In the genomic region with DNA sequence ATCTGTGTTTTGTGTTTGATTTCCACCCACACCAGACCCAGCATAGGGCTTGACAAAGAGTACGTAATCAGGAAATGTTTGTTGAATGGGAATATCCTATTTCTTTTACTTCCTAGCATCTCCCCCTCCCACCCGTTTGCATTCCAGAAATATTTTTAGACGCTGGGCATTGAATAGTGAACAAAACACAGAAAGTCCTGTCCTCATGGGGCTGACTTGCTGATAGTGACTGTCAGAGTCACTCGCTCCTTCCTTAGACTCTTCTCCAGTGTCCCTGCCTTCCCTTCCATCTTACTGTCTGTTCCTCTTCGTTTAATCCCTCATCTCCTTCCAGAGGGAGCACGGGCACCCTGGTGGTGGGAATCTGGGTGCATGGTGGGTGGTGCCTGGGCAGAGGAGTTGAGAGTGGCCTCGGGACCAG, we compare ENCODE assay signal across 8 cellular contexts. TPM values are rescaled to one million over a fixed set of nuclear protein-coding genes. Genes with fewer than 3 reads are reported as not detected.
A peak's percentile ranks its signal among the peaks of the same experiment; 100 is the strongest.
DNase-seq lines count a peak whose midpoint lies in the region; ATAC-seq and TF ChIP-seq lines count a peak whose summit lies in the region.

No MANE protein-coding gene starts in this region.

- no peak for ATAC-seq in effector memory CD8-positive, alpha-beta T cell (replicated peaks)
- no peak for ATAC-seq in GM21515 (IDR thresholded peaks at IDR 0.05; ENCODE audit: unreplicated experiment)
- no peak for ATAC-seq in HG03354 (IDR thresholded peaks at IDR 0.05; ENCODE audit: poor library complexity, severe bottlenecking, unreplicated experiment)

- H3K4me3 ChIP-seq in PC-9, result peak overlapping the region; percentile 94
- H3K4me3 ChIP-seq in neural progenitor cell, result peak overlapping the region; percentile 66

- H3F3A ChIP-seq in PC-9 (ENCODE audit: insufficient read depth, low read depth), result peaks cover 12% of the 10 kb centered on the region; the same call in 1 of the 2 replicates
- peaks cover 51% of the 10 kb centered on the region for H3F3A ChIP-seq in neural progenitor cell (ENCODE audit: low read depth)

- DNase-seq in H4 (ENCODE audit: low spot score), result peak; percentile 30
- peak in 1 of 2 experiments; percentile 37 for DNase-seq in PC-9
- peak in 1 of 3 experiments; percentile 14 for DNase-seq in effector memory CD8-positive, alpha-beta T cell
- DNase-seq in neural progenitor cell (ENCODE audit: low spot score), result peak; percentile 65
- no peak for DNase-seq in activated effector memory CD4-positive, alpha-beta T cell treated with Interleukin-2 at 50 U/mL for 16 hours
- DNase-seq in foreskin melanocyte, result no peak

- intact Hi-C loops in PC-9 (cut with micrococcal nuclease; ENCODE audit: unreplicated experiment), result loop anchor here (2.0 to 10.0 kb wide), 5 partner anchors 69 to 302 kb away; a partner anchor contains a TSS

- H3K27ac Mint-ChIP-seq in effector memory CD8-positive, alpha-beta T cell, result peak overlapping the region; percentile 83 to 94
- H3K27ac Mint-ChIP-seq in neural progenitor cell, result peak overlapping the region; percentile 89

- H3K4me2 ChIP-seq in PC-9 (peak overlapping the region; percentile 90), neural progenitor cell (peak overlapping the region; percentile 88)

- H3K9me3 Mint-ChIP-seq in effector memory CD8-positive, alpha-beta T cell, result no peaks in the 10 kb centered on the region
- no peaks in the 10 kb centered on the region for H3K9me3 Mint-ChIP-seq in neural progenitor cell

- H3K36me3 ChIP-seq in PC-9 (ENCODE audit: low read depth) (peaks cover 6% of the 10 kb centered on the region; the same call in 1 of the 2 replicates), neural progenitor cell (no peaks in the 10 kb centered on the region)

- H3K4me1 Mint-ChIP-seq in effector memory CD8-positive, alpha-beta T cell (ENCODE audit: low read depth in 2 of 2), result peaks cover 28 to 30% of the 10 kb centered on the region in 2 donors
- H3K4me1 Mint-ChIP-seq in neural progenitor cell, result peaks cover 45% of the 10 kb centered on the region

- POLR2A ChIA-PET in PC-9 (lab: Charles Lee; ENCODE audit: unreplicated experiment), result no interaction called here

- no peaks in the 10 kb centered on the region for H3K9me2 ChIP-seq in PC-9 (ENCODE audit: insufficient read depth)

- BruUV-seq in PC-9 (replicated peaks; lab: Mats Ljungman, UMichigan), result TSS peak; percentile 63

- H3K79me2 ChIP-seq in PC-9 (ENCODE audit: low read depth) (peaks cover 22% of the 10 kb centered on the region), neural progenitor cell (ENCODE audit: low read depth) (peaks cover 24% of the 10 kb centered on the region)

- H3K27me3 ChIP-seq in PC-9 (ENCODE audit: insufficient read depth, low read depth), result no peaks in the 10 kb centered on the region
- no peaks in the 10 kb centered on the region for H3K27me3 ChIP-seq in neural progenitor cell

- H4K20me1 ChIP-seq in PC-9 (ENCODE audit: insufficient read depth) (no peaks in the 10 kb centered on the region), neural progenitor cell (ENCODE audit: low read depth) (peaks cover 6% of the 10 kb centered on the region)

- CTCF ChIA-PET in PC-9 (lab: Charles Lee), result no interaction called here

- H3K36me3 Mint-ChIP-seq in effector memory CD8-positive, alpha-beta T cell (ENCODE audit: insufficient read depth), result peaks cover 20% of the 10 kb centered on the region
- peaks cover 2% of the 10 kb centered on the region for H3K36me3 Mint-ChIP-seq in neural progenitor cell

- H3K4me3 Mint-ChIP-seq in effector memory CD8-positive, alpha-beta T cell, result peak overlapping the region; percentile 84 to 88
- H3K4me3 Mint-ChIP-seq in neural progenitor cell, result peak overlapping the region; percentile 95

- H3K4me1 ChIP-seq in PC-9 (replicated peaks; ENCODE audit: insufficient read depth) (peaks cover 20% of the 10 kb centered on the region), neural progenitor cell (peaks cover 32% of the 10 kb centered on the region)

- H3K9ac ChIP-seq in neural progenitor cell, result peak overlapping the region; percentile 24

- H3K27ac ChIP-seq in PC-9 (peak overlapping the region; percentile 97), neural progenitor cell (peak overlapping the region; percentile 82)

- H3K27me3 Mint-ChIP-seq in effector memory CD8-positive, alpha-beta T cell, result no peaks in the 10 kb centered on the region
- peaks cover 2% of the 10 kb centered on the region for H3K27me3 Mint-ChIP-seq in neural progenitor cell (ENCODE audit: insufficient read depth, low read depth)

- H3K9me3 ChIP-seq in PC-9 (ENCODE audit: insufficient read depth, low read depth) (no peaks in the 10 kb centered on the region), neural progenitor cell (ENCODE audit: low read depth) (no peaks in the 10 kb centered on the region)

- peak overlapping the region; percentile 88 for H2AFZ ChIP-seq in PC-9
- peak overlapping the region; percentile 71 for H2AFZ ChIP-seq in neural progenitor cell (replicated peaks)

- TF ChIP-seq CTCF in PC-9 (conservative IDR thresholded peaks at IDR 0.05), result no peak; the same call in 1 of the 2 replicates
- TF ChIP-seq CTCF in neural progenitor cell (IDR thresholded peaks at IDR 0.05), result peak; percentile 24

RNA-seq across cellular contexts. Expression of a gene that starts 0.5 kb away (rescaled TPM):
- 23.7 and 23.8 TPM in 2 replicates for total RNA-seq in H4 (2014; rRNA removed; shearing (Covaris generic))
- 2.4 and 4.4 TPM in 2 replicates for total RNA-seq in PC-9 (2021)
- 4.9 and 13.6 TPM in 2 replicates for total RNA-seq in neural progenitor cell (ENCODE audit: low replicate concordance)

RNA-seq across cellular contexts. Expression of a gene that starts 53.6 kb away (rescaled TPM):
- not detected in 2 replicates for total RNA-seq in H4 (2014; rRNA removed; shearing (Covaris generic))
- not detected in 2 replicates for total RNA-seq in PC-9 (2021)
- not detected in 2 replicates for total RNA-seq in neural progenitor cell (ENCODE audit: low replicate concordance)

Comparison
In these comparisons a context has a peak if more than half of its experiments do, and no peak if none do; other contexts are left out.
1. DNase-seq: peak in H4 (single experiment) and neural progenitor cell (single experiment); none in activated effector memory CD4-positive, alpha-beta T cell treated with Interleukin-2 at 50 U/mL for 16 hours (single experiment) and foreskin melanocyte (single experiment).